ENCODE assay signal across 19 cellular contexts in genomic region chr16:69836252-69836651, GRCh38.
DNase-seq lines count a peak whose midpoint lies in the region; ATAC-seq and TF ChIP-seq lines count a peak whose summit lies in the region.
"Had no signal": no experiment of that assay in that cellular context is flagged by ENCODE, and none has a peak within 500 bp of the region (broad histone marks: within the 10 kb centered on the region; RNA-seq: fewer than 3 reads in every experiment).

No MANE protein-coding gene starts in this region.

- no peaks in the 10 kb centered on the region for H3K9me2 ChIP-seq in SK-N-SH

- no peak for TF ChIP-seq RAD21 in SK-N-SH (IDR thresholded peaks at IDR 0.05; ENCODE audit: low read length)

- WGBS in SK-N-SH (ENCODE audit: low lambda C conversion rate): 86% methylated on average over 1 of the region's 1 CpG
- 88 to 95% methylated on average over 1 of the region's 1 CpG for WGBS in lower leg skin, 2 donors

- H4K20me1 ChIP-seq in SK-N-SH (ENCODE audit: insufficient read depth): no peaks in the 10 kb centered on the region

- no peaks in the 10 kb centered on the region for H3K27me3 ChIP-seq in SK-N-SH (ENCODE audit: insufficient read depth)
- H3K27me3 ChIP-seq in right atrium auricular region: no peaks in the 10 kb centered on the region
- H3K27me3 ChIP-seq: BLaER1 had no signal

- no peak for TF ChIP-seq CTCF in SK-N-SH (IDR thresholded peaks at IDR 0.05)
- no peak for TF ChIP-seq CTCF in right atrium auricular region (IDR thresholded peaks at IDR 0.05)
- no peak for TF ChIP-seq CTCF in lower leg skin (IDR thresholded peaks at IDR 0.05)

- H3K4me3 Mint-ChIP-seq in effector memory CD8-positive, alpha-beta T cell: no peak overlapping the region
- H3K4me3 Mint-ChIP-seq: B cell; CD8-positive, alpha-beta T cell had no signal

- DNase-seq in SK-N-SH (no peak), right atrium auricular region (ENCODE audit: low spot score) (no peak), left cardiac atrium (no peak), left kidney (ENCODE audit: low read depth, low spot score) (peak; percentile 81), lower leg skin (ENCODE audit: low spot score in 2 of 2) (no peak)
- DNase-seq in effector memory CD8-positive, alpha-beta T cell: no peak
- DNase-seq: Caco-2; CD4-positive, CD25-positive, alpha-beta regulatory T cell; CD8-positive, alpha-beta T cell; DMS153; DND-41; GM23248; H7; HCEC 1CT had no signal

- no peak overlapping the region for H2AFZ ChIP-seq in SK-N-SH (ENCODE audit: low read depth)
- H2AFZ ChIP-seq: GM23248 had no signal

- H3K4me3 ChIP-seq in SK-N-SH (ENCODE audit: low read depth in 2 of 2, low read length in 1 of 2) (no peak overlapping the region), right atrium auricular region (no peak overlapping the region), lower leg skin (ENCODE audit: low read depth, poor library complexity, severe bottlenecking) (no peak overlapping the region)
- H3K4me3 ChIP-seq: BLaER1, GM23248 had no signal

- POLR2A ChIA-PET in SK-N-SH (lab: Yijun Ruan, JAX): no interaction called here

- peak in 1 of 2 experiments; percentile 33; a peak in 1 of 4 replicates for TF ChIP-seq EP300 in SK-N-SH (IDR thresholded peaks at IDR 0.05; ENCODE audit: borderline replicate concordance in 1 of 2, low read depth in 1 of 2, low read length in 1 of 2)

- no peak for TF ChIP-seq POLR2A in lower leg skin (IDR thresholded peaks at IDR 0.05)

- H3K9me3 ChIP-seq in SK-N-SH: no peaks in the 10 kb centered on the region
- H3K9me3 ChIP-seq in right atrium auricular region: no peaks in the 10 kb centered on the region
- H3K9me3 ChIP-seq: BLaER1, Caco-2 had no signal

- no peaks in the 10 kb centered on the region for H3K27me3 Mint-ChIP-seq in effector memory CD8-positive, alpha-beta T cell
- H3K27me3 Mint-ChIP-seq: B cell; CD4-positive, CD25-positive, alpha-beta regulatory T cell had no signal

- H3K9ac ChIP-seq in SK-N-SH: no peak overlapping the region
- H3K9ac ChIP-seq: BLaER1, GM23248 had no signal

- H3K36me3 ChIP-seq in SK-N-SH (replicated peaks in 1 of 2; ENCODE audit: control insufficient read depth in 1 of 2, insufficient read depth in 2 of 2, low read length in 1 of 2) (no peaks in the 10 kb centered on the region), right atrium auricular region (no peaks in the 10 kb centered on the region)

- H3K4me2 ChIP-seq in SK-N-SH: no peak overlapping the region
- H3K4me2 ChIP-seq: BLaER1 had no signal

- H3K4me1 Mint-ChIP-seq in effector memory CD8-positive, alpha-beta T cell (ENCODE audit: low read depth in 2 of 2): peaks cover 12 to 14% of the 10 kb centered on the region in 2 donors
- H3K4me1 Mint-ChIP-seq: B cell had no signal

- CTCF ChIA-PET in SK-N-SH (lab: Yijun Ruan, JAX): no interaction called here

- no peak overlapping the region for H3K27ac Mint-ChIP-seq in effector memory CD8-positive, alpha-beta T cell
- H3K27ac Mint-ChIP-seq: B cell; CD8-positive, alpha-beta T cell had no signal

- no peaks in the 10 kb centered on the region for H3K9me3 Mint-ChIP-seq in effector memory CD8-positive, alpha-beta T cell
- H3K9me3 Mint-ChIP-seq: CD4-positive, CD25-positive, alpha-beta regulatory T cell; CD8-positive, alpha-beta T cell had no signal

- H3K27ac ChIP-seq in SK-N-SH (ENCODE audit: low read depth in 2 of 2, low read length in 1 of 2) (no peak overlapping the region), right atrium auricular region (peak overlapping the region; percentile 1 to 2)
- H3K27ac ChIP-seq: 22Rv1, BLaER1, C4-2B, GM23248 had no signal

- H3K4me1 ChIP-seq in SK-N-SH (ENCODE audit: control insufficient read depth in 1 of 2, insufficient read depth in 2 of 2, low read depth in 1 of 2, low read length in 1 of 2): peaks cover 15 to 17% of the 10 kb centered on the region in 2 experiments; a peak in 3 of 4 replicates
- peaks cover 0 to 59% of the 10 kb centered on the region in 2 donors for H3K4me1 ChIP-seq in right atrium auricular region

- H3F3A ChIP-seq in SK-N-SH (replicated peaks; ENCODE audit: insufficient read depth): peaks cover 4% of the 10 kb centered on the region

- H3K79me2 ChIP-seq in SK-N-SH (ENCODE audit: insufficient read depth): no peaks in the 10 kb centered on the region

- intact Hi-C loops in left cardiac atrium (cut with DNase I) (no loop called here), lower leg skin (cut with DNase I; ENCODE audit: low total_unique reads) (loop anchor here (10.0 kb wide), 1 partner anchor 199 kb away; no protein-coding TSS in a partner anchor)

- H3K36me3 Mint-ChIP-seq in effector memory CD8-positive, alpha-beta T cell (ENCODE audit: insufficient read depth): peaks cover 16% of the 10 kb centered on the region

- ATAC-seq in SK-N-SH treated with all-trans-retinoic acid at 6 μM for 48 hours (no peak), left cardiac atrium (no peak)
- no peak for ATAC-seq in effector memory CD8-positive, alpha-beta T cell (replicated peaks)
- ATAC-seq: CD8-positive, alpha-beta T cell had no signal

TF ChIP-seq in SK-N-SH, 30 proteins besides CTCF, POLR2A, EP300 and RAD21 (continues in another document):
- TF ChIP-seq RXRA (IDR thresholded peaks at IDR 0.05; ENCODE audit: borderline replicate concordance, low read depth) (no peak), FOSL2 (IDR thresholded peaks at IDR 0.05; ENCODE audit: borderline replicate concordance, low read depth) (no peak), GABPA (IDR thresholded peaks at IDR 0.05; ENCODE audit: low read depth) (no peak), TCF12 (IDR thresholded peaks at IDR 0.05) (no peak), NFIC (IDR thresholded peaks at IDR 0.05; ENCODE audit: borderline replicate concordance) (no peak), MXI1 (IDR thresholded peaks at IDR 0.05; ENCODE audit: low read depth, low read length) (peak; percentile 73; the same call in 1 of the 2 replicates), MEF2A (IDR thresholded peaks at IDR 0.05; ENCODE audit: borderline replicate concordance, low read depth) (no peak), PBX3 (IDR thresholded peaks at IDR 0.05) (no peak), EZH2phosphoT487 (IDR thresholded peaks at IDR 0.05; ENCODE audit: borderline replicate concordance, low read depth) (no peak)

TF ChIP-seq in SK-N-SH treated with all-trans-retinoic acid at 6 μM for 48 hours, 23 proteins besides CTCF, POLR2A, EP300 and RAD21:
- TF ChIP-seq ESRRG (CRISPR knock-in tag; IDR thresholded peaks at IDR 0.05): no peak
- TF ChIP-seq, protein P1, sequence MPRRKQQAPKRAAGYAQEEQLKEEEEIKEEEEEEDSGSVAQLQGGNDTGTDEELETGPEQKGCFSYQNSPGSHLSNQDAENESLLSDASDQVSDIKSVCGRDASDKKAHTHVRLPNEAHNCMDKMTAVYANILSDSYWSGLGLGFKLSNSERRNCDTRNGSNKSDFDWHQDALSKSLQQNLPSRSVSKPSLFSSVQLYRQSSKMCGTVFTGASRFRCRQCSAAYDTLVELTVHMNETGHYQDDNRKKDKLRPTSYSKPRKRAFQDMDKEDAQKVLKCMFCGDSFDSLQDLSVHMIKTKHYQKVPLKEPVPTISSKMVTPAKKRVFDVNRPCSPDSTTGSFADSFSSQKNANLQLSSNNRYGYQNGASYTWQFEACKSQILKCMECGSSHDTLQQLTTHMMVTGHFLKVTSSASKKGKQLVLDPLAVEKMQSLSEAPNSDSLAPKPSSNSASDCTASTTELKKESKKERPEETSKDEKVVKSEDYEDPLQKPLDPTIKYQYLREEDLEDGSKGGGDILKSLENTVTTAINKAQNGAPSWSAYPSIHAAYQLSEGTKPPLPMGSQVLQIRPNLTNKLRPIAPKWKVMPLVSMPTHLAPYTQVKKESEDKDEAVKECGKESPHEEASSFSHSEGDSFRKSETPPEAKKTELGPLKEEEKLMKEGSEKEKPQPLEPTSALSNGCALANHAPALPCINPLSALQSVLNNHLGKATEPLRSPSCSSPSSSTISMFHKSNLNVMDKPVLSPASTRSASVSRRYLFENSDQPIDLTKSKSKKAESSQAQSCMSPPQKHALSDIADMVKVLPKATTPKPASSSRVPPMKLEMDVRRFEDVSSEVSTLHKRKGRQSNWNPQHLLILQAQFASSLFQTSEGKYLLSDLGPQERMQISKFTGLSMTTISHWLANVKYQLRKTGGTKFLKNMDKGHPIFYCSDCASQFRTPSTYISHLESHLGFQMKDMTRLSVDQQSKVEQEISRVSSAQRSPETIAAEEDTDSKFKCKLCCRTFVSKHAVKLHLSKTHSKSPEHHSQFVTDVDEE (CRISPR knock-in tag; IDR thresholded peaks at IDR 0.05): no peak
- no peak for TF ChIP-seq ZNF8 (CRISPR knock-in tag; IDR thresholded peaks at IDR 0.05)
- TF ChIP-seq ARNTL (CRISPR knock-in tag; IDR thresholded peaks at IDR 0.05; ENCODE audit: borderline replicate concordance, low read depth): no peak
- no peak for TF ChIP-seq ZNF70 (CRISPR knock-in tag; IDR thresholded peaks at IDR 0.05)
- no peak for TF ChIP-seq POU6F1 (CRISPR knock-in tag; IDR thresholded peaks at IDR 0.05; ENCODE audit: borderline replicate concordance, low read depth)
- no peak for TF ChIP-seq TCF4 (CRISPR knock-in tag; IDR thresholded peaks at IDR 0.05; ENCODE audit: borderline replicate concordance)
- no peak for TF ChIP-seq PPARA (CRISPR knock-in tag; IDR thresholded peaks at IDR 0.05; ENCODE audit: borderline replicate concordance)

Comparison
In these comparisons a context has a peak if more than half of its experiments do, and no peak if none do; other contexts are left out.
1. H3K27ac ChIP-seq: peak in right atrium auricular region (2 of 2); none in SK-N-SH (0 of 2).